Comparison of ENCODE assay signal across 12 cellular contexts in genomic region chr2:96875498-96876035, GRCh38. TPM values are rescaled to one million over a fixed set of nuclear protein-coding genes. Genes with fewer than 3 reads are reported as not detected.
DNase-seq lines count a peak whose midpoint lies in the region; ATAC-seq and TF ChIP-seq lines count a peak whose summit lies in the region.
"Had no signal": no experiment of that assay in that cellular context is flagged by ENCODE, and none has a peak within 500 bp of the region (broad histone marks: within the 10 kb centered on the region; RNA-seq: fewer than 3 reads in every experiment).

No MANE protein-coding gene starts in this region.

- H3K9me2 ChIP-seq in hepatocyte (replicated peaks; ENCODE audit: insufficient read depth) (no peaks in the 10 kb centered on the region), Karpas-422 (replicated peaks; ENCODE audit: insufficient read depth, low read length) (no peaks in the 10 kb centered on the region)

- H3K36me3 ChIP-seq in hepatocyte (replicated peaks; ENCODE audit: insufficient read depth, low read depth), result no peaks in the 10 kb centered on the region
- no peaks in the 10 kb centered on the region for H3K36me3 ChIP-seq in Karpas-422 (ENCODE audit: insufficient read depth, low read length)
- H3K36me3 ChIP-seq: pancreas had no signal

- WGBS in hepatocyte (ENCODE audit: low lambda C conversion rate, missing lambda C conversion rate), result 51% methylated on average over 8 of the region's 8 CpGs

- H2AFZ ChIP-seq in hepatocyte, result no peak overlapping the region
- H2AFZ ChIP-seq in Karpas-422 (ENCODE audit: low read length), result no peak overlapping the region

- no peak overlapping the region for H3K4me2 ChIP-seq in hepatocyte
- H3K4me2 ChIP-seq in Karpas-422 (ENCODE audit: low read depth, low read length, poor library complexity, severe bottlenecking), result no peak overlapping the region

- H3K79me2 ChIP-seq in hepatocyte, result no peaks in the 10 kb centered on the region
- H3K79me2 ChIP-seq in Karpas-422 (ENCODE audit: low read length), result no peaks in the 10 kb centered on the region

- no peaks in the 10 kb centered on the region for H3K27me3 ChIP-seq in hepatocyte
- H3K27me3 ChIP-seq in Karpas-422 (ENCODE audit: low read length), result no peaks in the 10 kb centered on the region
- H3K27me3 ChIP-seq: pancreas had no signal

- no peaks in the 10 kb centered on the region for H3K9me3 ChIP-seq in hepatocyte (ENCODE audit: low read depth)
- no peaks in the 10 kb centered on the region for H3K9me3 ChIP-seq in Karpas-422 (ENCODE audit: low read length)
- H3K9me3 ChIP-seq: pancreas had no signal

- DNase-seq in ELF-1 (ENCODE audit: low read depth, low spot score) (peak; percentile 75), SK-MEL-5 (ENCODE audit: low read depth, low spot score) (peak; percentile 74), hepatocyte (ENCODE audit: low spot score) (no peak), retina (peak; percentile 81), Karpas-422 (no peak), NCI-H187 (lab: John Stamatoyannopoulos, UW) (no peak), SKM-1 (lab: John Stamatoyannopoulos, UW; ENCODE audit: unreplicated experiment) (no peak)
- DNase-seq: activated gamma-delta T cell; NCI-H1436 treated with DMSO at 0.1 percent for 48 hours; pancreas; stimulated activated naive CD4-positive, alpha-beta T cell treated with Interleukin-2 at 50 U/mL for 16 hours had no signal

- in situ Hi-C loops in SK-MEL-5 (cut with HindIII; ENCODE audit: low pct_unique_long_range_greater_than_20kb, low sequenced_read_pairs), result no loop called here

- H3K27ac ChIP-seq in hepatocyte (peak overlapping the region; percentile 61), Karpas-422 (ENCODE audit: low read length) (no peak overlapping the region)

- no peak for ATAC-seq in HG03095 (IDR thresholded peaks at IDR 0.05; ENCODE audit: unreplicated experiment)

- H3K4me1 ChIP-seq in hepatocyte (ENCODE audit: insufficient read depth) (peaks cover 31% of the 10 kb centered on the region), Karpas-422 (ENCODE audit: low read length) (peaks cover 14% of the 10 kb centered on the region)

- no peak overlapping the region for H3K9ac ChIP-seq in Karpas-422 (ENCODE audit: low read length)

- no peaks in the 10 kb centered on the region for H4K20me1 ChIP-seq in hepatocyte (ENCODE audit: insufficient read depth, poor library complexity, severe bottlenecking)
- no peaks in the 10 kb centered on the region; the same call in 1 of the 2 replicates for H4K20me1 ChIP-seq in Karpas-422 (ENCODE audit: insufficient read depth, low read depth, low read length)

- no peak for TF ChIP-seq CTCF in hepatocyte (IDR thresholded peaks at IDR 0.05; ENCODE audit: poor library complexity)

- H3K4me3 ChIP-seq in hepatocyte (no peak overlapping the region), Karpas-422 (ENCODE audit: low read length) (no peak overlapping the region)
- H3K4me3 ChIP-seq: pancreas had no signal

RNA-seq across cellular contexts. Expression of gene SEMA4C, which starts 5.7 kb away (rescaled TPM):
- total RNA-seq in SK-MEL-5 (2014; rRNA removed; shearing (Covaris generic)), result 42.7 and 51.4 TPM in 2 replicates
- polyA plus RNA-seq in SK-MEL-5 (2015; cell fraction: cytosol; rRNA removed), result 55.6 and 70.5 TPM in 2 replicates
- polyA plus RNA-seq in SK-MEL-5 (2015; cell fraction: nucleus; rRNA removed), result 140 and 151 TPM in 2 replicates
- total RNA-seq in hepatocyte, result 30.2 and 37.5 TPM in 2 replicates
- 28.6 and 33.4 TPM in 2 replicates for polyA plus RNA-seq in hepatocyte
- total RNA-seq in Karpas-422 (2014; rRNA removed; shearing (Covaris generic); ENCODE audit: low replicate concordance), result 2.5 and 6.3 TPM in 2 replicates

RNA-seq across cellular contexts. Expression of gene ANKRD39, which starts 17.8 kb away (rescaled TPM):
- 10.1 and 14.0 TPM in 2 replicates for total RNA-seq in SK-MEL-5 (2014; rRNA removed; shearing (Covaris generic))
- 21.4 and 31.6 TPM in 2 replicates for polyA plus RNA-seq in SK-MEL-5 (2015; cell fraction: cytosol; rRNA removed)
- polyA plus RNA-seq in SK-MEL-5 (2015; cell fraction: nucleus; rRNA removed), result 20.1 and 32.3 TPM in 2 replicates
- total RNA-seq in hepatocyte, result 9.0 and 13.6 TPM in 2 replicates
- polyA plus RNA-seq in hepatocyte, result 25.6 and 34.9 TPM in 2 replicates
- 11.1 and 12.5 TPM in 2 replicates for total RNA-seq in Karpas-422 (2014; rRNA removed; shearing (Covaris generic); ENCODE audit: low replicate concordance)

RNA-seq across cellular contexts. Expression of gene ANKRD23, which starts 31.7 kb away (rescaled TPM):
- 1.8 and 4.0 TPM in 2 replicates for total RNA-seq in SK-MEL-5 (2014; rRNA removed; shearing (Covaris generic))
- 1.9 and 2.0 TPM in 2 replicates for polyA plus RNA-seq in SK-MEL-5 (2015; cell fraction: cytosol; rRNA removed)
- 13.6 and 29.5 TPM in 2 replicates for polyA plus RNA-seq in SK-MEL-5 (2015; cell fraction: nucleus; rRNA removed)
- total RNA-seq in hepatocyte, result 1.8 and 2.0 TPM in 2 replicates
- polyA plus RNA-seq in hepatocyte, result 4.4 and 4.7 TPM in 2 replicates
- 1.6 and 9.8 TPM in 2 replicates for total RNA-seq in Karpas-422 (2014; rRNA removed; shearing (Covaris generic); ENCODE audit: low replicate concordance)

RNA-seq across cellular contexts. Expression of gene CNNM3, which starts 59.5 kb away (rescaled TPM):
- total RNA-seq in SK-MEL-5 (2014; rRNA removed; shearing (Covaris generic)), result 3.7 and 4.3 TPM in 2 replicates
- 12.4 and 13.9 TPM in 2 replicates for polyA plus RNA-seq in SK-MEL-5 (2015; cell fraction: cytosol; rRNA removed)
- 7.2 and 8.1 TPM in 2 replicates for polyA plus RNA-seq in SK-MEL-5 (2015; cell fraction: nucleus; rRNA removed)
- total RNA-seq in hepatocyte, result 17.0 and 17.1 TPM in 2 replicates
- polyA plus RNA-seq in hepatocyte, result 23.7 and 25.8 TPM in 2 replicates
- total RNA-seq in Karpas-422 (2014; rRNA removed; shearing (Covaris generic); ENCODE audit: low replicate concordance), result 7.0 and 7.9 TPM in 2 replicates

Comparison
In these comparisons a context has a peak if more than half of its experiments do, and no peak if none do; other contexts are left out.
1. DNase-seq: peak in ELF-1 (single experiment), SK-MEL-5 (single experiment) and retina (single experiment); none in hepatocyte (single experiment), Karpas-422 (single experiment), NCI-H187 (0 of 2) and SKM-1 (single experiment).